ENCODE assay signal across 16 cellular contexts in genomic region chr2:36697424-36698066, GRCh38. TPM values are rescaled to one million over a fixed set of nuclear protein-coding genes. Genes with fewer than 3 reads are reported as not detected.
A peak's percentile ranks its signal among the peaks of the same experiment; 100 is the strongest.
DNase-seq lines count a peak whose midpoint lies in the region; FAIRE-seq and TF ChIP-seq lines count a peak whose summit lies in the region.
"Had no signal": no experiment of that assay in that cellular context is flagged by ENCODE, and none has a peak within 500 bp of the region (broad histone marks: within the 10 kb centered on the region; RNA-seq: fewer than 3 reads in every experiment).

No MANE protein-coding gene starts in this region.

- FAIRE-seq in bronchial epithelial cell (lab: Jason Lieb, UNC) = no peak

- H3K4me1 Mint-ChIP-seq in mesothelial cell of epicardium = peaks cover 42% of the 10 kb centered on the region
- H3K4me1 Mint-ChIP-seq: activated B cell treated with CpG ODN at 0.5 μM for 24 hours had no signal

- WGBS in GM23248 (ENCODE audit: low coverage in 1 of 2, low lambda C conversion rate in 2 of 2, missing lambda C conversion rate in 2 of 2), 2 experiments = 92 to 96% methylated on average over 8 of the region's 8 CpGs

- in situ Hi-C loops in GM23248 (cut with MboI) = no loop called here

- no peaks in the 10 kb centered on the region for H3K9me3 ChIP-seq in GM23248 (ENCODE audit: low read depth)

- H3F3A ChIP-seq in GM23248 (ENCODE audit: insufficient read depth) = peaks cover 19% of the 10 kb centered on the region

- H3K27me3 Mint-ChIP-seq in mesothelial cell of epicardium (ENCODE audit: low read depth) = no peaks in the 10 kb centered on the region

- DNase-seq in AG09309 (ENCODE audit: low read depth) (no peak), HL-60 (ENCODE audit: low read depth in 1 of 2, low spot score in 1 of 2) (peak; percentile 43 to 68), bronchial epithelial cell (ENCODE audit: low read depth) (peak; percentile 65), mesothelial cell of epicardium (ENCODE audit: low spot score in 2 of 2, unreplicated experiment in 2 of 2) (no peak), midbrain (lab: John Stamatoyannopoulos, UW) (no peak), GM23248 (no peak), HT-29 (ENCODE audit: low spot score) (no peak)
- no peak for DNase-seq in stimulated activated CD4-positive, alpha-beta T cell treated with anti-CD3 and anti-CD28 coated beads, Interleukin-2, amount 100 ng/mL, for 24 hours
- DNase-seq: activated B cell treated with CpG ODN at 0.5 μM for 24 hours; activated T-cell treated with anti-CD3 and anti-CD28 coated beads, Interleukin-2, amount 50 U/mL, for 1 hour; amygdala; NCI-H226; stimulated activated CD8-positive, alpha-beta memory T cell treated with anti-CD3 and anti-CD28 coated beads, Interleukin-4, amount 100 ng/mL, for 48 hours had no signal

- peak overlapping the region; percentile 81 for H3K27ac Mint-ChIP-seq in mesothelial cell of epicardium
- H3K27ac Mint-ChIP-seq: activated B cell treated with CpG ODN at 0.5 μM for 24 hours; natural killer cell treated with Interleukin-12 subunit alpha and Interleukin-12 subunit beta and Interleukin-15 and Interleukin-18, amount 100 ng/mL, for 72 hours had no signal

- no peak overlapping the region for H2AFZ ChIP-seq in GM23248

- H3K4me3 Mint-ChIP-seq in mesothelial cell of epicardium = no peak overlapping the region
- H3K4me3 Mint-ChIP-seq: activated B cell treated with CpG ODN at 0.5 μM for 24 hours; natural killer cell treated with Interleukin-12 subunit alpha and Interleukin-12 subunit beta and Interleukin-15 and Interleukin-18, amount 100 ng/mL, for 72 hours had no signal

- no peaks in the 10 kb centered on the region for H4K20me1 ChIP-seq in GM23248 (ENCODE audit: insufficient read depth)

- H3K9me2 ChIP-seq in GM23248 (ENCODE audit: insufficient read depth) = no peaks in the 10 kb centered on the region

- H3K4me2 ChIP-seq in GM23248 (ENCODE audit: unreplicated experiment) = no peak overlapping the region

- no peaks in the 10 kb centered on the region for H3K9me3 Mint-ChIP-seq in mesothelial cell of epicardium
- H3K9me3 Mint-ChIP-seq: activated B cell treated with CpG ODN at 0.5 μM for 24 hours; natural killer cell treated with Interleukin-12 subunit alpha and Interleukin-12 subunit beta and Interleukin-15 and Interleukin-18, amount 100 ng/mL, for 72 hours had no signal

- peaks cover 17% of the 10 kb centered on the region for H3K4me1 ChIP-seq in GM23248 (ENCODE audit: insufficient read depth)

- H3K4me3 ChIP-seq in AG09309 (ENCODE audit: control insufficient read depth, low read depth, low read length) (peak overlapping the region; percentile 20), HL-60 (replicated peaks; ENCODE audit: insufficient read depth, low read length) (peak overlapping the region; percentile 58), bronchial epithelial cell (ENCODE audit: low read depth, low read length) (no peak overlapping the region), GM23248 (no peak overlapping the region)

- no peaks in the 10 kb centered on the region for H3K36me3 ChIP-seq in bronchial epithelial cell (ENCODE audit: control insufficient read depth, insufficient read depth, low read length)
- no peaks in the 10 kb centered on the region for H3K36me3 ChIP-seq in GM23248 (ENCODE audit: low read depth)

- TF ChIP-seq CTCF in AG09309 (IDR thresholded peaks at IDR 0.05; ENCODE audit: control insufficient read depth, insufficient read depth, low read depth, low read length, missing control alignments) (no peak), HL-60 (IDR thresholded peaks at IDR 0.05; ENCODE audit: insufficient read depth, low read length) (no peak), bronchial epithelial cell (IDR thresholded peaks at IDR 0.05; ENCODE audit: insufficient read depth, low read length, severe bottlenecking) (no peak), mesothelial cell of epicardium (IDR thresholded peaks at IDR 0.05; ENCODE audit: unreplicated experiment) (no peak)

- no peaks in the 10 kb centered on the region for H3K36me3 Mint-ChIP-seq in mesothelial cell of epicardium
- H3K36me3 Mint-ChIP-seq: natural killer cell treated with Interleukin-12 subunit alpha and Interleukin-12 subunit beta and Interleukin-15 and Interleukin-18, amount 100 ng/mL, for 72 hours had no signal

- H3K27me3 ChIP-seq in HL-60 (ENCODE audit: insufficient read depth, poor library complexity, severe bottlenecking) (no peaks in the 10 kb centered on the region), bronchial epithelial cell (ENCODE audit: control insufficient read depth, insufficient read depth, low read length) (no peaks in the 10 kb centered on the region), GM23248 (replicated peaks; ENCODE audit: insufficient read depth) (no peaks in the 10 kb centered on the region)

- H3K9ac ChIP-seq in GM23248 = no peak overlapping the region

- H3K79me2 ChIP-seq in GM23248 (ENCODE audit: insufficient read depth) = no peaks in the 10 kb centered on the region

- H3K27ac ChIP-seq in HL-60 (replicated peaks) = peak overlapping the region; percentile 91
- H3K27ac ChIP-seq in GM23248 = no peak overlapping the region
- H3K27ac ChIP-seq: C4-2B had no signal

RNA-seq across cellular contexts. Expression of gene VIT, which starts 1.0 kb away (rescaled TPM):
- total RNA-seq in bronchial epithelial cell (not detected in 2 replicates), mesothelial cell of epicardium (0.45 to 0.78 TPM (median 0.73 TPM) in 3 replicates)
- 0.22 TPM in 1 of 2 replicates, not detected in the other for total RNA-seq in GM23248 (2014; rRNA removed; shearing (Covaris generic))
- 0.31 TPM in 1 of 2 replicates, not detected in the other for polyA plus RNA-seq in GM23248 (2016; fragmentation: Nextera tagmentation; extraction: Ambion mirVana)
- not detected in 2 replicates for total RNA-seq in HT-29 (2014; rRNA removed; shearing (Covaris generic))
- total RNA-seq: activated B cell treated with CpG ODN at 0.5 μM for 24 hours; G401; natural killer cell treated with Interleukin-12 subunit alpha and Interleukin-12 subunit beta and Interleukin-15 and Interleukin-18, amount 100 ng/mL, for 72 hours had no signal

Comparison
In these comparisons a context has a peak if more than half of its experiments do, and no peak if none do; other contexts are left out.
1. DNase-seq: peak in HL-60 (2 of 2) and bronchial epithelial cell (single experiment); none in AG09309 (single experiment), mesothelial cell of epicardium (0 of 2), midbrain (single experiment), GM23248 (single experiment), stimulated activated CD4-positive, alpha-beta T cell treated with anti-CD3 and anti-CD28 coated beads, Interleukin-2, amount 100 ng/mL, for 24 hours (0 of 2) and HT-29 (single experiment).
2. H3K4me3 ChIP-seq: peak in AG09309 (single experiment) and HL-60 (single experiment); none in bronchial epithelial cell (single experiment) and GM23248 (single experiment).